8 cellular contexts compared by ENCODE assay signal in genomic region chr1:236603896-236604217, GRCh38. TPM values are rescaled to one million over a fixed set of nuclear protein-coding genes. Genes with fewer than 3 reads are reported as not detected.
DNase-seq lines count a peak whose midpoint lies in the region; ATAC-seq and TF ChIP-seq lines count a peak whose summit lies in the region.

No MANE protein-coding gene starts in this region.

- H3K4me1 Mint-ChIP-seq in T-helper 2 cell treated with Interferon-gamma antibody and Interleukin-4, amounts not matched to agents 5 μg/mL and 100 μg/mL, for 36 hours (ENCODE audit: low read depth): peaks cover 17% of the 10 kb centered on the region

- H3K4me3 Mint-ChIP-seq in T-helper 2 cell treated with Interferon-gamma antibody and Interleukin-4, amounts not matched to agents 5 μg/mL and 100 μg/mL, for 36 hours: peak overlapping the region; percentile 87

- no peaks in the 10 kb centered on the region for H3K9me3 Mint-ChIP-seq in T-helper 2 cell treated with Interferon-gamma antibody and Interleukin-4, amounts not matched to agents 5 μg/mL and 100 μg/mL, for 36 hours

- TF ChIP-seq CTCF in fibroblast of the aortic adventitia (IDR thresholded peaks at IDR 0.05; ENCODE audit: insufficient read depth, low read length): no peak
- TF ChIP-seq CTCF in psoas muscle (IDR thresholded peaks at IDR 0.05): no peak

- 0% methylated on average over 16 of the region's 16 CpGs for WGBS in psoas muscle, 3 donors

- peak overlapping the region; percentile 89 for H3K27ac ChIP-seq in psoas muscle

- ATAC-seq in HG02852 (IDR thresholded peaks at IDR 0.05; ENCODE audit: unreplicated experiment) (peak; percentile 3), psoas muscle (peak in 2 of 4 donors; percentile 1 to 2), GM21367 (IDR thresholded peaks at IDR 0.05; ENCODE audit: unreplicated experiment) (no peak)

- H3K27me3 ChIP-seq in psoas muscle (ENCODE audit: insufficient read depth in 3 of 3, low read length in 2 of 3): no peaks in the 10 kb centered on the region

- peaks cover 8% of the 10 kb centered on the region for H3K27me3 Mint-ChIP-seq in T-helper 2 cell treated with Interferon-gamma antibody and Interleukin-4, amounts not matched to agents 5 μg/mL and 100 μg/mL, for 36 hours (ENCODE audit: low read depth)

- peak overlapping the region; percentile 80 for H3K4me3 ChIP-seq in fibroblast of the aortic adventitia (ENCODE audit: low read depth, low read length)
- peak overlapping the region; percentile 82 for H3K4me3 ChIP-seq in psoas muscle

- intact Hi-C loops in psoas muscle (cut with DNase I): loop anchor here (5.0 to 10.0 kb wide), 3 partner anchors 121 to 191 kb away; partner anchors contain the start of gene MTR (in 1 of the 2)

- H3K36me3 Mint-ChIP-seq in T-helper 2 cell treated with Interferon-gamma antibody and Interleukin-4, amounts not matched to agents 5 μg/mL and 100 μg/mL, for 36 hours (ENCODE audit: low read depth): peaks cover 25% of the 10 kb centered on the region

- H3K27ac Mint-ChIP-seq in T-helper 2 cell treated with Interferon-gamma antibody and Interleukin-4, amounts not matched to agents 5 μg/mL and 100 μg/mL, for 36 hours: peak overlapping the region; percentile 89

- H3K36me3 ChIP-seq in psoas muscle (ENCODE audit: insufficient read depth in 1 of 2, low read depth in 1 of 2): peaks cover 0 to 38% of the 10 kb centered on the region in 2 donors

- DNase-seq in NCI-H748 (lab: John Stamatoyannopoulos, UW; ENCODE audit: unreplicated experiment): peak; percentile 59
- no peak for DNase-seq in NCI-H748 treated with DMSO at 0.1 percent for 48 hours (lab: John Stamatoyannopoulos, UW)
- no peak for DNase-seq in T-helper 2 cell treated with Interferon-gamma antibody and Interleukin-4, amounts not matched to agents 5 μg/mL and 100 μg/mL, for 36 hours (ENCODE audit: low spot score)
- DNase-seq in fibroblast of the aortic adventitia (ENCODE audit: low read depth): peak; percentile 47
- DNase-seq in psoas muscle: no peak
- no peak for DNase-seq in NCI-H226

- no peaks in the 10 kb centered on the region for H3K9me3 ChIP-seq in psoas muscle

- H3K4me1 ChIP-seq in psoas muscle: peaks cover 14% of the 10 kb centered on the region

RNA-seq across cellular contexts. Expression of gene HEATR1, which starts 0.5 kb away (rescaled TPM):
- total RNA-seq in fibroblast of the aortic adventitia (ENCODE audit: low replicate concordance) (48.6 and 62.5 TPM in 2 replicates), psoas muscle (10 to 100 TPM; 11.2 to 23.9 (median 17.4) TPM)
- 10 to 100 TPM in 1 of 3 donors, 1 to 10 TPM in 2; 4.5 to 14.2 (median 9.6) TPM for polyA plus RNA-seq in psoas muscle

Comparison
In these comparisons a context has a peak if more than half of its experiments do, and no peak if none do; other contexts are left out.
1. DNase-seq: peak in NCI-H748 (single experiment) and fibroblast of the aortic adventitia (single experiment); none in NCI-H748 treated with DMSO at 0.1 percent for 48 hours (single experiment), T-helper 2 cell treated with Interferon-gamma antibody and Interleukin-4, amounts not matched to agents 5 μg/mL and 100 μg/mL, for 36 hours (single experiment), psoas muscle (0 of 2) and NCI-H226 (single experiment).